ENCODE assay signal across 8 cellular contexts in genomic region chr10:102712843-102713242, GRCh38. TPM values are rescaled to one million over a fixed set of nuclear protein-coding genes. Genes with fewer than 3 reads are reported as not detected.
DNase-seq lines count a peak whose midpoint lies in the region; ATAC-seq, FAIRE-seq and TF ChIP-seq lines count a peak whose summit lies in the region.

No MANE protein-coding gene starts in this region.

- H3K4me1 ChIP-seq in ACC112 (ENCODE audit: control insufficient read depth, insufficient read depth, low read length, unreplicated experiment) (peaks cover 27% of the 10 kb centered on the region), HUES6 (ENCODE audit: control insufficient read depth, insufficient read depth, low read length) (peaks cover 25% of the 10 kb centered on the region; the same call in 1 of the 2 replicates), K562 (replicated peaks in 1 of 2; ENCODE audit: control insufficient read depth in 2 of 2, insufficient read depth in 2 of 2, low read length in 2 of 2) (peaks cover 15 to 16% of the 10 kb centered on the region in 2 experiments; a peak in 3 of 5 replicates)

- peaks cover 1% of the 10 kb centered on the region for H3K36me3 Mint-ChIP-seq in mesothelial cell of epicardium

- peaks cover 36% of the 10 kb centered on the region for H3K79me2 ChIP-seq in ACC112 (ENCODE audit: control insufficient read depth, insufficient read depth, low read length, unreplicated experiment)
- peaks cover 67% of the 10 kb centered on the region for H3K79me2 ChIP-seq in K562 (ENCODE audit: control insufficient read depth, insufficient read depth, low read length)

- no peaks in the 10 kb centered on the region for H3K36me3 ChIP-seq in ACC112 (ENCODE audit: insufficient read depth, low read length)
- H3K36me3 ChIP-seq in HUES6 (ENCODE audit: control insufficient read depth, insufficient read depth, low read length): peaks cover 5% of the 10 kb centered on the region; the same call in 1 of the 2 replicates
- peaks cover 12% of the 10 kb centered on the region; the same call in 2 of the 3 replicates for H3K36me3 ChIP-seq in K562 (ENCODE audit: control insufficient read depth, insufficient read depth, low read length)

- no peak for TF ChIP-seq RAD21 in K562 (CRISPR knock-in tag; conservative IDR thresholded peaks at IDR 0.05 in 1 of 2, IDR thresholded peaks at IDR 0.05 in 1 of 2)

- 8% methylated on average over 1 of the region's 1 CpG for WGBS in K562 (ENCODE audit: insufficient coverage, low coverage, missing lambda C conversion rate)

- no peaks in the 10 kb centered on the region for H3K9me3 Mint-ChIP-seq in mesothelial cell of epicardium

- no peaks in the 10 kb centered on the region for H4K20me1 ChIP-seq in K562 (replicated peaks; ENCODE audit: control insufficient read depth, insufficient read depth, low read length)

- no TSS peak for BruUV-seq in K562 (replicated peaks; lab: Mats Ljungman, UMichigan)

- H3K27me3 Mint-ChIP-seq in mesothelial cell of epicardium (ENCODE audit: low read depth): no peaks in the 10 kb centered on the region

- in situ Hi-C loops in K562 (cut with MboI): no loop called here

- intact Hi-C loops in K562 (cut with micrococcal nuclease): loop anchor here (5.0 kb wide), 2 partner anchors 41 to 66 kb away; no protein-coding TSS in a partner anchor

- no peak for TF ChIP-seq POLR2A in K562 (conservative IDR thresholded peaks at IDR 0.05)

- H3K9me3 ChIP-seq in HUES6 (ENCODE audit: control insufficient read depth, insufficient read depth, low read depth, low read length) (no peaks in the 10 kb centered on the region), K562 (replicated peaks; ENCODE audit: control insufficient read depth, insufficient read depth, low read depth, low read length) (no peaks in the 10 kb centered on the region)

- no peak for DNase-seq in K562 (ENCODE audit: extremely low read depth in 1 of 4, low spot score in 3 of 4)
- no peak for DNase-seq in mesothelial cell of epicardium (ENCODE audit: low spot score in 2 of 2, unreplicated experiment in 2 of 2)
- DNase-seq in dermis blood vessel endothelial cell: no peak
- DNase-seq in NOMO-1 treated with DMSO at 0.1 percent for 48 hours (lab: John Stamatoyannopoulos, UW; ENCODE audit: unreplicated experiment): no peak
- no peak for DNase-seq in putamen (ENCODE audit: low spot score)

- peak overlapping the region; percentile 77 for H3K4me3 Mint-ChIP-seq in mesothelial cell of epicardium

- peak overlapping the region; percentile 85 for H3K4me2 ChIP-seq in K562 (ENCODE audit: insufficient read depth, low read length)

- H3K9ac ChIP-seq in HUES6 (ENCODE audit: low read length): peak overlapping the region; percentile 80
- peak overlapping the region in 1 of 2 experiments; percentile 71; a peak in 2 of 4 replicates for H3K9ac ChIP-seq in K562 (ENCODE audit: insufficient read depth in 1 of 2, low read depth in 2 of 2, low read length in 2 of 2)

- ATAC-seq in K562: no peak
- ATAC-seq in GM21737 (IDR thresholded peaks at IDR 0.05; ENCODE audit: unreplicated experiment): no peak

- CTCF ChIA-PET in K562 (lab: Yijun Ruan, JAX; ENCODE audit: low intra/inter-chr PET ratio): no interaction called here

- peak overlapping the region; percentile 90 for H3K4me3 ChIP-seq in ACC112 (ENCODE audit: low read depth, low read length)
- peak overlapping the region; percentile 82 for H3K4me3 ChIP-seq in HUES6 (ENCODE audit: low read depth, low read length)
- H3K4me3 ChIP-seq in K562: peak overlapping the region; percentile 95

- TF ChIP-seq EP300 in K562 (IDR thresholded peaks at IDR 0.05; ENCODE audit: low read length): no peak

- H2AFZ ChIP-seq in ACC112 (ENCODE audit: low read length, unreplicated experiment) (no peak overlapping the region), K562 (ENCODE audit: low read depth, low read length) (peak overlapping the region; percentile 76)

- H3K27ac Mint-ChIP-seq in mesothelial cell of epicardium: peak overlapping the region; percentile 89

- TF ChIP-seq CTCF in K562 (IDR thresholded peaks at IDR 0.05 in 2 of 3, conservative IDR thresholded peaks at IDR 0.05 in 1 of 3; ENCODE audit: insufficient read depth in 2 of 3, low read depth in 1 of 3, low read length in 3 of 3) (no peak), mesothelial cell of epicardium (IDR thresholded peaks at IDR 0.05; ENCODE audit: unreplicated experiment) (no peak)

- no peaks in the 10 kb centered on the region for H3K9me1 ChIP-seq in K562 (ENCODE audit: control insufficient read depth, insufficient read depth, low read length)

- peaks cover 47% of the 10 kb centered on the region for H3K4me1 Mint-ChIP-seq in mesothelial cell of epicardium

- FAIRE-seq in K562 (lab: Jason Lieb, UNC): no peak

- no peaks in the 10 kb centered on the region for H3K27me3 ChIP-seq in ACC112 (ENCODE audit: insufficient read depth, low read length)
- no peaks in the 10 kb centered on the region for H3K27me3 ChIP-seq in HUES6 (ENCODE audit: control insufficient read depth, insufficient read depth, low read length)
- H3K27me3 ChIP-seq in K562 (ENCODE audit: control insufficient read depth in 2 of 2, insufficient read depth in 2 of 2, low read length in 2 of 2): no peaks in the 10 kb centered on the region

- H3K27ac ChIP-seq in ACC112 (ENCODE audit: low read depth, low read length): peak overlapping the region; percentile 86
- no peak overlapping the region for H3K27ac ChIP-seq in HUES6 (ENCODE audit: low read depth, low read length)
- peak overlapping the region; percentile 83; the same call in 2 of the 3 replicates for H3K27ac ChIP-seq in K562 (ENCODE audit: extremely low read depth, low read depth, low read length)

- POLR2A ChIA-PET in K562 (lab: Yijun Ruan, JAX): no interaction called here

RNA-seq across cellular contexts. Expression of gene ARL3, which starts 1.4 kb away (rescaled TPM):
- total RNA-seq in K562 (2011; cell fraction: chromatin; rRNA removed; ENCODE audit: low replicate concordance): 2.0 and 2.1 TPM in 2 replicates
- 0.83 and 1.7 TPM in 2 replicates for total RNA-seq in K562 (2011; cell fraction: nucleolus; rRNA removed)
- 2.2 and 2.7 TPM in 2 replicates for total RNA-seq in K562 (2011; cell fraction: nucleoplasm; rRNA removed)
- total RNA-seq in K562 (2014; rRNA removed) (2.7 and 2.9 TPM in 2 replicates), K562 (2014; rRNA removed; fragmentation: Illumina TruSeq; extraction: Trizol) (3.5 and 3.8 TPM in 2 replicates), K562 (2015; rRNA removed; fragmentation: Illumina TruSeq; extraction: Trizol) (2.9 and 3.2 TPM in 2 replicates), K562 (2021) (4.2 and 4.6 TPM in 2 replicates), mesothelial cell of epicardium (13.0 to 13.9 TPM (median 13.7 TPM) in 3 replicates), dermis blood vessel endothelial cell (3.6 and 4.6 TPM in 2 replicates)
- polyA plus RNA-seq in K562 (2011; rRNA removed) (4.8 and 5.5 TPM in 2 replicates), K562 (2014; fragmentation: Illumina TruSeq; extraction: Trizol) (4.2 and 5.5 TPM in 2 replicates), K562 (2014; fragmentation: Nextera tagmentation; extraction: Ambion mirVana) (1 to 10 TPM; 8.2 to 8.9 TPM), K562 (2014; rRNA removed) (5.1 and 5.2 TPM in 2 replicates)
- polyA plus RNA-seq in K562 (2011; cell fraction: cytosol; rRNA removed): 1.7 and 3.3 TPM in 2 replicates
- 1.2 and 2.4 TPM in 2 replicates for polyA plus RNA-seq in K562 (2011; cell fraction: nucleus; rRNA removed)
- polyA plus RNA-seq in K562 (2012): 5.7 and 6.9 TPM in 2 replicates
- 2.6 and 3.0 TPM in 2 replicates for polyA minus RNA-seq in K562 (2011; rRNA and poly(A)+ RNA removed)
- polyA minus RNA-seq in K562 (2011; cell fraction: cytosol; rRNA and poly(A)+ RNA removed): 0.46 and 0.76 TPM in 2 replicates
- 0.40 and 1.2 TPM in 2 replicates for polyA minus RNA-seq in K562 (2011; cell fraction: nucleus; rRNA and poly(A)+ RNA removed)

RNA-seq across cellular contexts. Expression of gene SFXN2, which starts 1.6 kb away (rescaled TPM):
- 14.9 and 58.6 TPM in 2 replicates for total RNA-seq in K562 (2011; cell fraction: chromatin; rRNA removed; ENCODE audit: low replicate concordance)
- total RNA-seq in K562 (2011; cell fraction: nucleolus; rRNA removed): 43.2 and 44.1 TPM in 2 replicates
- 24.3 and 31.1 TPM in 2 replicates for total RNA-seq in K562 (2011; cell fraction: nucleoplasm; rRNA removed)
- total RNA-seq in K562 (2014; rRNA removed) (7.3 and 11.4 TPM in 2 replicates), K562 (2014; rRNA removed; fragmentation: Illumina TruSeq; extraction: Trizol) (17.1 and 22.5 TPM in 2 replicates), K562 (2015; rRNA removed; fragmentation: Illumina TruSeq; extraction: Trizol) (14.6 and 15.7 TPM in 2 replicates), K562 (2021) (20.6 and 23.8 TPM in 2 replicates), mesothelial cell of epicardium (33.3 to 36.8 TPM (median 34.9 TPM) in 3 replicates), dermis blood vessel endothelial cell (7.1 and 13.7 TPM in 2 replicates)
- polyA plus RNA-seq in K562 (2011; rRNA removed) (10.7 and 14.5 TPM in 2 replicates), K562 (2014; fragmentation: Illumina TruSeq; extraction: Trizol) (23.7 and 24.1 TPM in 2 replicates), K562 (2014; fragmentation: Nextera tagmentation; extraction: Ambion mirVana) (10 to 100 TPM; 12.0 to 20.4 TPM), K562 (2014; rRNA removed) (13.9 and 23.3 TPM in 2 replicates)
- polyA plus RNA-seq in K562 (2011; cell fraction: cytosol; rRNA removed): 14.2 and 18.2 TPM in 2 replicates
- 15.5 and 26.3 TPM in 2 replicates for polyA plus RNA-seq in K562 (2011; cell fraction: nucleus; rRNA removed)
- polyA plus RNA-seq in K562 (2012): 8.3 and 15.5 TPM in 2 replicates
- polyA minus RNA-seq in K562 (2011; rRNA and poly(A)+ RNA removed): 12.0 and 24.9 TPM in 2 replicates
- 13.3 and 15.2 TPM in 2 replicates for polyA minus RNA-seq in K562 (2011; cell fraction: cytosol; rRNA and poly(A)+ RNA removed)
- polyA minus RNA-seq in K562 (2011; cell fraction: nucleus; rRNA and poly(A)+ RNA removed): 20.9 and 24.4 TPM in 2 replicates

RNA-seq across cellular contexts. Expression of gene WBP1L, which starts 30.9 kb away (rescaled TPM):
- total RNA-seq in K562 (2011; cell fraction: chromatin; rRNA removed; ENCODE audit: low replicate concordance): 11.5 and 23.1 TPM in 2 replicates
- total RNA-seq in K562 (2011; cell fraction: nucleolus; rRNA removed): 19.7 and 23.5 TPM in 2 replicates
- total RNA-seq in K562 (2011; cell fraction: nucleoplasm; rRNA removed): 22.4 and 23.0 TPM in 2 replicates
- 11.4 and 15.0 TPM in 2 replicates for total RNA-seq in K562 (2014; rRNA removed)
- total RNA-seq in K562 (2014; rRNA removed; fragmentation: Illumina TruSeq; extraction: Trizol): 6.6 and 6.7 TPM in 2 replicates
- total RNA-seq in K562 (2015; rRNA removed; fragmentation: Illumina TruSeq; extraction: Trizol): 8.7 and 9.1 TPM in 2 replicates
- 11.8 and 14.4 TPM in 2 replicates for total RNA-seq in K562 (2021)
- polyA plus RNA-seq in K562 (2011; rRNA removed): 11.6 and 12.1 TPM in 2 replicates
- polyA plus RNA-seq in K562 (2011; cell fraction: cytosol; rRNA removed): 19.1 and 32.0 TPM in 2 replicates
- polyA plus RNA-seq in K562 (2011; cell fraction: nucleus; rRNA removed): 8.0 and 8.9 TPM in 2 replicates
- polyA plus RNA-seq in K562 (2012): 12.0 and 12.3 TPM in 2 replicates
- polyA plus RNA-seq in K562 (2014; fragmentation: Illumina TruSeq; extraction: Trizol): 11.5 and 12.3 TPM in 2 replicates
- polyA plus RNA-seq in K562 (2014; fragmentation: Nextera tagmentation; extraction: Ambion mirVana): 1 to 10 TPM; 3.2 to 5.3 TPM
- polyA plus RNA-seq in K562 (2014; rRNA removed): 10.7 and 11.3 TPM in 2 replicates
- 17.5 and 24.0 TPM in 2 replicates for polyA minus RNA-seq in K562 (2011; rRNA and poly(A)+ RNA removed)
- polyA minus RNA-seq in K562 (2011; cell fraction: cytosol; rRNA and poly(A)+ RNA removed): 15.7 and 17.7 TPM in 2 replicates
- polyA minus RNA-seq in K562 (2011; cell fraction: nucleus; rRNA and poly(A)+ RNA removed): 3.6 and 4.9 TPM in 2 replicates
- total RNA-seq in mesothelial cell of epicardium: 56.3 to 56.7 TPM (median 56.3 TPM) in 3 replicates
- 73.9 and 103 TPM in 2 replicates for total RNA-seq in dermis blood vessel endothelial cell
